10 cellular contexts compared by ENCODE assay signal in the genomic region with DNA sequence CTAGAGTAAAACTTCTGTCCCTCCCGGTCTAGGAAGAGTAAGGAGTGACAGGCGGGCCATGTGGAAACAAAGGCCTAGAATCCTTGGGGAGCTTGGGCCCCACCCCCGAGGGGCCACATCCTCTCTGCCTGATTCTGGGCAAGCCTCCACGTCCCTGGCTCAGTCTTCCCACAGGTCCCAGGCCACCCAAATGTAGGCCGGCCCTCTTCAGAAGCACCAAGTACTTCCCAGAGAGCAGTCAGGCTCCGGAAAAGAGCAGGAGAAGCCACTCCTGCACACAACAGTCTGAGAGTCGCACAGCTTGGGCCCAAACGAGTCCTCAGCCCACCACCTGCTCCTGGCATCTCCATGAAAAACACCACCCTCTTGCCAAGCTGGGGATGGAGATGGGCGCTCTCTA. TPM values are rescaled to one million over a fixed set of nuclear protein-coding genes. Genes with fewer than 3 reads are reported as not detected.
DNase-seq lines count a peak whose midpoint lies in the region; ATAC-seq, FAIRE-seq and TF ChIP-seq lines count a peak whose summit lies in the region.
"Had no signal": no experiment of that assay in that cellular context is flagged by ENCODE, and none has a peak within 500 bp of the region (broad histone marks: within the 10 kb centered on the region; RNA-seq: fewer than 3 reads in every experiment).

No MANE protein-coding gene starts in this region.

- H3K27me3 ChIP-seq in astrocyte (ENCODE audit: insufficient read depth, low read length) (no peaks in the 10 kb centered on the region), tibial nerve (no peaks in the 10 kb centered on the region)

- intact Hi-C loops in activated CD4-positive, alpha-beta T cell treated with anti-CD3 and anti-CD28 coated beads for 36 hours (cut with DNase I, micrococcal nuclease), result loop anchor here in 1 of 2 experiments (5.0 kb wide), 1 partner anchor 564 kb away; no protein-coding TSS in a partner anchor

- H4K20me1 ChIP-seq in astrocyte (ENCODE audit: insufficient read depth, low read length), result peaks cover 51% of the 10 kb centered on the region

- H3K4me3 Mint-ChIP-seq in activated CD4-positive, alpha-beta T cell treated with anti-CD3 and anti-CD28 coated beads for 36 hours, result peak overlapping the region; percentile 49
- H3K4me3 Mint-ChIP-seq in astrocyte (ENCODE audit: unreplicated experiment), result peak overlapping the region; percentile 14

- peak overlapping the region; percentile 14 for H3K27ac ChIP-seq in astrocyte (ENCODE audit: low read depth, low read length)
- H3K27ac ChIP-seq in mesodermal cell (ENCODE audit: low read depth, low read length, severe bottlenecking), result peak overlapping the region; percentile 53
- H3K27ac ChIP-seq in tibial nerve, result peak overlapping the region; percentile 79 to 90 (median 86)
- H3K27ac ChIP-seq: SK-N-MC had no signal

- no peak for TF ChIP-seq POLR2A in tibial nerve (IDR thresholded peaks at IDR 0.05)
- no peak for TF ChIP-seq POLR2A in GM18505 (IDR thresholded peaks at IDR 0.05; ENCODE audit: borderline replicate concordance, extremely low read depth, insufficient read depth, insufficient read length)

- peak overlapping the region; percentile 95 for H3K27ac Mint-ChIP-seq in activated CD4-positive, alpha-beta T cell treated with anti-CD3 and anti-CD28 coated beads for 36 hours
- peak overlapping the region; percentile 58 for H3K27ac Mint-ChIP-seq in astrocyte (ENCODE audit: unreplicated experiment)

- no peak for TF ChIP-seq EP300 in tibial nerve (IDR thresholded peaks at IDR 0.05)

- H3K36me3 ChIP-seq in astrocyte (ENCODE audit: insufficient read depth, low read length) (peaks cover 9% of the 10 kb centered on the region), mesodermal cell (ENCODE audit: control insufficient read depth, insufficient read depth, low read length) (peaks cover 58% of the 10 kb centered on the region), tibial nerve (peaks cover 0 to 19% (median 0%) of the 10 kb centered on the region in 3 donors)

- ATAC-seq in activated CD4-positive, alpha-beta T cell treated with anti-CD3 and anti-CD28 coated beads for 36 hours, result no peak
- no peak for ATAC-seq in GM18505 (IDR thresholded peaks at IDR 0.05; ENCODE audit: unreplicated experiment)

- POLR2A ChIA-PET in activated CD4-positive, alpha-beta T cell treated with anti-CD3 and anti-CD28 coated beads for 36 hours (lab: Charles Lee), result interaction anchor here (0.7 to 8.6 kb wide), 2 partner anchors 13 to 61 kb away, joined by 3 to 128 read pairs; partner anchors contain the start of gene EHD1

- H3K4me1 ChIP-seq in astrocyte (ENCODE audit: insufficient read depth, low read length) (peaks cover 47% of the 10 kb centered on the region), mesodermal cell (ENCODE audit: control insufficient read depth, insufficient read depth, low read length, poor library complexity, severe bottlenecking) (peaks cover 44% of the 10 kb centered on the region), tibial nerve (peaks cover 0 to 77% (median 64%) of the 10 kb centered on the region in 4 donors)

- 79 to 84% methylated on average over 5 to 6 of the region's 9 CpGs for WGBS in mesodermal cell (ENCODE audit: insufficient coverage in 2 of 2), 2 experiments
- 34 to 41% methylated on average over 7 to 9 of the region's 9 CpGs for WGBS in tibial nerve, 2 donors

- peak overlapping the region; percentile 71 for H3K4me2 ChIP-seq in astrocyte (ENCODE audit: low read length)

- H3K4me3 ChIP-seq in astrocyte (ENCODE audit: insufficient read depth, low read depth, low read length) (no peak overlapping the region), mesodermal cell (ENCODE audit: extremely low read depth, insufficient read depth, low read length, poor library complexity, severe bottlenecking) (no peak overlapping the region), tibial nerve (no peak overlapping the region)
- H3K4me3 ChIP-seq: SK-N-MC had no signal

- peaks cover 5% of the 10 kb centered on the region for H3K9me3 Mint-ChIP-seq in activated CD4-positive, alpha-beta T cell treated with anti-CD3 and anti-CD28 coated beads for 36 hours (ENCODE audit: low read depth)
- H3K9me3 Mint-ChIP-seq in astrocyte (ENCODE audit: unreplicated experiment), result no peaks in the 10 kb centered on the region

- H3K79me2 ChIP-seq in astrocyte (ENCODE audit: insufficient read depth, low read length), result peaks cover 86% of the 10 kb centered on the region

- no peak for FAIRE-seq in astrocyte (lab: Jason Lieb, UNC)

- CTCF ChIA-PET in activated CD4-positive, alpha-beta T cell treated with anti-CD3 and anti-CD28 coated beads for 36 hours (lab: Charles Lee), result interaction anchor here (1.3 to 8.4 kb wide), 4 partner anchors 12 to 22 kb away, joined by 5 to 139 read pairs (median 38); partner anchors contain the start of genes CDC42BPG and EHD1

- H3K36me3 Mint-ChIP-seq in activated CD4-positive, alpha-beta T cell treated with anti-CD3 and anti-CD28 coated beads for 36 hours (ENCODE audit: low read depth), result peaks cover 43% of the 10 kb centered on the region
- peaks cover 12% of the 10 kb centered on the region for H3K36me3 Mint-ChIP-seq in astrocyte (ENCODE audit: low read depth, unreplicated experiment)

- H3K4me1 Mint-ChIP-seq in activated CD4-positive, alpha-beta T cell treated with anti-CD3 and anti-CD28 coated beads for 36 hours, result peaks cover 94% of the 10 kb centered on the region
- peaks cover 35% of the 10 kb centered on the region for H3K4me1 Mint-ChIP-seq in astrocyte (ENCODE audit: low read depth, unreplicated experiment)

- H3K9me3 ChIP-seq in astrocyte (ENCODE audit: insufficient read depth, low read depth, low read length) (no peaks in the 10 kb centered on the region), mesodermal cell (ENCODE audit: control insufficient read depth, low read length) (no peaks in the 10 kb centered on the region), tibial nerve (no peaks in the 10 kb centered on the region)

- H3K9ac ChIP-seq in astrocyte (ENCODE audit: low read length), result peak overlapping the region; percentile 79

- no peak overlapping the region for H2AFZ ChIP-seq in astrocyte (ENCODE audit: low read depth, low read length)

- no peak for TF ChIP-seq CTCF in astrocyte (IDR thresholded peaks at IDR 0.05; ENCODE audit: insufficient read depth, low read depth, low read length)
- no peak for TF ChIP-seq CTCF in tibial nerve (IDR thresholded peaks at IDR 0.05)

- peak; percentile 14 for DNase-seq in activated CD4-positive, alpha-beta T cell treated with anti-CD3 and anti-CD28 coated beads for 36 hours
- DNase-seq in activated CD4-positive, alpha-beta T cell treated with anti-CD3 and anti-CD28 coated beads, Interleukin-2, amount 50 U/mL, for 1 hour, result no peak
- no peak for DNase-seq in astrocyte (ENCODE audit: low read depth)
- DNase-seq in tibial nerve (ENCODE audit: low spot score in 2 of 2), result no peak
- DNase-seq in NCI-H146 treated with DMSO at 0.1 percent for 48 hours (lab: John Stamatoyannopoulos, UW; ENCODE audit: unreplicated experiment), result no peak
- DNase-seq in NCI-H526 treated with DMSO at 0.1 percent for 48 hours (lab: John Stamatoyannopoulos, UW), result no peak
- DNase-seq: dermis blood vessel endothelial cell had no signal

- no peaks in the 10 kb centered on the region for H3K27me3 Mint-ChIP-seq in activated CD4-positive, alpha-beta T cell treated with anti-CD3 and anti-CD28 coated beads for 36 hours
- H3K27me3 Mint-ChIP-seq in astrocyte (ENCODE audit: low read depth, unreplicated experiment), result no peaks in the 10 kb centered on the region

RNA-seq across cellular contexts. Expression of gene EHD1, which starts 15.5 kb away (rescaled TPM):
- 10 to 100 TPM; 71.0 to 73.6 TPM for total RNA-seq in activated CD4-positive, alpha-beta T cell treated with anti-CD3 and anti-CD28 coated beads for 36 hours
- total RNA-seq in astrocyte, result 182 and 201 TPM in 2 replicates
- 41.5 TPM for polyA plus RNA-seq in mesodermal cell (2013, experiment 1 of 2)
- polyA plus RNA-seq in mesodermal cell (2013, experiment 2 of 2), result 36.3 TPM
- total RNA-seq in tibial nerve, result 10 to 100 TPM; 35.2 to 93.9 (median 42.6) TPM

RNA-seq across cellular contexts. Expression of gene CDC42BPG, which starts 18.5 kb away (rescaled TPM):
- total RNA-seq in activated CD4-positive, alpha-beta T cell treated with anti-CD3 and anti-CD28 coated beads for 36 hours, result under 1 TPM; 0.28 to 0.39 TPM
- total RNA-seq in astrocyte, result 2.0 and 4.6 TPM in 2 replicates
- 4.0 TPM for polyA plus RNA-seq in mesodermal cell (2013, experiment 1 of 2)
- 3.1 TPM for polyA plus RNA-seq in mesodermal cell (2013, experiment 2 of 2)
- under 1 TPM in 3 of 4 donors, not detected in 1; under 0.01 to 0.30 (median 0.21) TPM for total RNA-seq in tibial nerve

RNA-seq across cellular contexts. Expression of gene MEN1, which starts 52.6 kb away (rescaled TPM):
- 10 to 100 TPM; 34.8 to 38.5 TPM for total RNA-seq in activated CD4-positive, alpha-beta T cell treated with anti-CD3 and anti-CD28 coated beads for 36 hours
- 26.0 and 27.5 TPM in 2 replicates for total RNA-seq in astrocyte
- polyA plus RNA-seq in mesodermal cell (2013, experiment 1 of 2), result 50.2 TPM
- polyA plus RNA-seq in mesodermal cell (2013, experiment 2 of 2), result 42.8 TPM
- 10 to 100 TPM; 15.3 to 30.9 (median 19.7) TPM for total RNA-seq in tibial nerve

RNA-seq across cellular contexts. Expression of gene ATG2A, which starts 54.1 kb away (rescaled TPM):
- 10 to 100 TPM; 15.8 to 16.7 TPM for total RNA-seq in activated CD4-positive, alpha-beta T cell treated with anti-CD3 and anti-CD28 coated beads for 36 hours
- total RNA-seq in astrocyte, result 21.4 and 21.8 TPM in 2 replicates
- 13.8 TPM for polyA plus RNA-seq in mesodermal cell (2013, experiment 1 of 2)
- polyA plus RNA-seq in mesodermal cell (2013, experiment 2 of 2), result 11.5 TPM
- total RNA-seq in tibial nerve, result 10 to 100 TPM; 33.0 to 93.6 (median 45.8) TPM

RNA-seq across cellular contexts. Expression of gene MAP4K2, which starts 59.9 kb away (rescaled TPM):
- 10 to 100 TPM; 54.0 to 57.3 TPM for total RNA-seq in activated CD4-positive, alpha-beta T cell treated with anti-CD3 and anti-CD28 coated beads for 36 hours
- 11.2 and 12.3 TPM in 2 replicates for total RNA-seq in astrocyte
- 43.9 TPM for polyA plus RNA-seq in mesodermal cell (2013, experiment 1 of 2)
- 33.9 TPM for polyA plus RNA-seq in mesodermal cell (2013, experiment 2 of 2)
- total RNA-seq in tibial nerve, result 10 to 100 TPM; 10.6 to 22.2 (median 13.5) TPM

Comparison
In these comparisons a context has a peak if more than half of its experiments do, and no peak if none do; other contexts are left out.
1. H3K27ac ChIP-seq: peak in every context shown above with its lines; median percentile 86 in tibial nerve; 53 in mesodermal cell; 14 in astrocyte.